In genomic region chr22:17403906-17404305, GRCh38 we compare ENCODE assay signal across 14 cellular contexts. TPM values are rescaled to one million over a fixed set of nuclear protein-coding genes. Genes with fewer than 3 reads are reported as not detected.
"Had no signal": no experiment of that assay in that cellular context is flagged by ENCODE, and none has a peak within 500 bp of the region (broad histone marks: within the 10 kb centered on the region; RNA-seq: fewer than 3 reads in every experiment).

No MANE protein-coding gene starts in this region.

- H3K9me3 Mint-ChIP-seq: activated naive CD8-positive, alpha-beta T cell treated with anti-CD3 and anti-CD28 coated beads, Interleukin-2, amount 50 U/mL, for 24 hours; activated T-helper 1 cell treated with anti-CD3 and anti-CD28 coated beads, Interleukin-12 subunit alpha, Interleukin-12 subunit beta, Interleukin-2, Interleukin-4 antibody, amounts not matched to agents 30 ng/mL and 10 ng/mL and 1 ng/mL, durations not matched to agents 14 hours and 24 hours and 36 hours; dendritic cell treated with granulocyte-macrophage colony-stimulating factor and Interleukin-4, amounts not matched to agents 40 ng/mL and 50 ng/mL, for 4 days; effector memory CD8-positive, alpha-beta T cell; immature natural killer cell; stimulated activated naive CD8-positive, alpha-beta T cell treated with anti-CD3 and anti-CD28 coated beads, Interleukin-15, Interleukin-2, amounts not matched to agents 100 ng/mL and 50 ng/mL, for 24 hours had no signal

- H3K27me3 Mint-ChIP-seq: stimulated activated naive CD8-positive, alpha-beta T cell treated with anti-CD3 and anti-CD28 coated beads, Interleukin-15, Interleukin-2, amounts not matched to agents 100 ng/mL and 50 ng/mL, for 24 hours had no signal

- DNase-seq: activated CD4-positive, alpha-beta T cell treated with anti-CD3 and anti-CD28 coated beads for 48 hours; activated CD8-positive, alpha-beta memory T cell treated with anti-CD3 and anti-CD28 coated beads, Interleukin-2, amount 50 U/mL, for 48 hours; activated CD8-positive, alpha-beta T cell treated with anti-CD3 and anti-CD28 coated beads, Interleukin-2, amount 10 ng/mL, durations not matched to agents 7 days and 5 days; activated naive CD4-positive, alpha-beta T cell; activated naive CD8-positive, alpha-beta T cell treated with anti-CD3 and anti-CD28 coated beads, Interleukin-2, amount 50 U/mL, for 24 hours; effector memory CD8-positive, alpha-beta T cell; immature natural killer cell; left colon; mesenchymal stem cell; stimulated activated CD4-positive, alpha-beta T cell treated with anti-CD3 and anti-CD28 coated beads, Interleukin-4, amount 100 ng/mL, for 1 hour had no signal

- H3K36me3 Mint-ChIP-seq: immature natural killer cell had no signal

- ATAC-seq: activated CD8-positive, alpha-beta T cell treated with anti-CD3 and anti-CD28 coated beads, Interleukin-2, amount 10 ng/mL, durations not matched to agents 7 days and 5 days; activated naive CD8-positive, alpha-beta T cell treated with anti-CD3 and anti-CD28 coated beads, Interleukin-2, amount 50 U/mL, for 24 hours; effector memory CD8-positive, alpha-beta T cell; left colon had no signal

- H3K4me3 Mint-ChIP-seq: activated CD8-positive, alpha-beta T cell treated with anti-CD3 and anti-CD28 coated beads, Interleukin-2, amount 10 ng/mL, durations not matched to agents 7 days and 5 days; activated naive CD8-positive, alpha-beta T cell treated with anti-CD3 and anti-CD28 coated beads, Interleukin-2, amount 50 U/mL, for 24 hours; activated T-helper 1 cell treated with anti-CD3 and anti-CD28 coated beads, Interleukin-12 subunit alpha, Interleukin-12 subunit beta, Interleukin-2, Interleukin-4 antibody, amounts not matched to agents 30 ng/mL and 10 ng/mL and 1 ng/mL, durations not matched to agents 14 hours and 24 hours and 36 hours; dendritic cell treated with granulocyte-macrophage colony-stimulating factor and Interleukin-4, amounts not matched to agents 40 ng/mL and 50 ng/mL, for 4 days; effector memory CD8-positive, alpha-beta T cell; immature natural killer cell; stimulated activated naive CD8-positive, alpha-beta T cell treated with anti-CD3 and anti-CD28 coated beads, Interleukin-15, Interleukin-2, amounts not matched to agents 100 ng/mL and 50 ng/mL, for 24 hours had no signal

- H3K4me1 Mint-ChIP-seq: activated naive CD8-positive, alpha-beta T cell treated with anti-CD3 and anti-CD28 coated beads, Interleukin-2, amount 50 U/mL, for 24 hours; immature natural killer cell had no signal

- H3K27ac Mint-ChIP-seq: activated CD8-positive, alpha-beta T cell treated with anti-CD3 and anti-CD28 coated beads, Interleukin-2, amount 10 ng/mL, durations not matched to agents 7 days and 5 days; activated naive CD8-positive, alpha-beta T cell treated with anti-CD3 and anti-CD28 coated beads, Interleukin-2, amount 50 U/mL, for 24 hours; activated T-helper 1 cell treated with anti-CD3 and anti-CD28 coated beads, Interleukin-12 subunit alpha, Interleukin-12 subunit beta, Interleukin-2, Interleukin-4 antibody, amounts not matched to agents 30 ng/mL and 10 ng/mL and 1 ng/mL, durations not matched to agents 14 hours and 24 hours and 36 hours; dendritic cell treated with granulocyte-macrophage colony-stimulating factor and Interleukin-4, amounts not matched to agents 40 ng/mL and 50 ng/mL, for 4 days; effector memory CD8-positive, alpha-beta T cell; immature natural killer cell; stimulated activated naive CD8-positive, alpha-beta T cell treated with anti-CD3 and anti-CD28 coated beads, Interleukin-15, Interleukin-2, amounts not matched to agents 100 ng/mL and 50 ng/mL, for 24 hours had no signal

RNA-seq across cellular contexts. Expression of gene CECR2, which starts 34.6 kb away (rescaled TPM):
- total RNA-seq: activated CD8-positive, alpha-beta T cell treated with anti-CD3 and anti-CD28 coated beads, Interleukin-2, amount 10 ng/mL, durations not matched to agents 7 days and 5 days; osteoblast had no signal
- polyA plus RNA-seq: immature natural killer cell had no signal
